In the genomic region with DNA sequence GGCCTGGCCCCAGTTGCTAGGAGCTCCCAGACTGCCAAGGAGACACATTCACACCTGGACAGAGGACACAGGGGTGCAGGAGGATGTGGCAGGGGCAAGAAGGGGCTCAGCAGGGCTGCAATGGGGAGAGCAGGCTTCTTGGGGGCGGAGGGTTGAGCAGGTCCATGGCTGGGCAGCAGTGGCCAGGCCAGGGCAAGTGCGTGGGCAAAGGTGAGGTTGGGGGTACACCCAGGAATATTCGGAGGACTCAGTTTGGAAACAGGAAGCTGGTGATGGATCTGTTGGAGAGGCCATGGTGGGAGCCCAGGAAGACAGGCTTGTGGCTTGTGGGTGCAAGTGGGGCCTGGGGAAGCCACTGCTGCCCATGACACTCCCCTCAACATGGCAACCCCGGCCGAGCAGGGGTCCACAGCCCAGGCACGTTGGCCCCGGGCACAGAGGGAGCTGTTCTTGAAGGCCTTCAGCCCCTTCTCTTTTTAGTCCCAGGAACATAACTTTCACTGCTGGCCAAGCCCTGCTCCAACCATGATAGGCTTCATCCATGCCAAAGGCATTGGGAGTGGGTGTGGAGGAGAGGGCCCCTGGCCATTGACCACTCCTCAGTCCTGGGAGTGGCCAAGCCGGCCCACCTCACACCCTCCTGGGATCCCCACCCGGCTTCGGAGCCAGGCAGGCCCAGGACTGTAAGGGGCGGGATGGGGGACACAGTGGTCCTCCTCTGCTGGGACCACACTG, we compare ENCODE assay signal across 13 cellular contexts. TPM values are rescaled to one million over a fixed set of nuclear protein-coding genes. Genes with fewer than 3 reads are reported as not detected.
DNase-seq lines count a peak whose midpoint lies in the region; ATAC-seq, FAIRE-seq and TF ChIP-seq lines count a peak whose summit lies in the region.
"Had no signal": no experiment of that assay in that cellular context is flagged by ENCODE, and none has a peak within 500 bp of the region (broad histone marks: within the 10 kb centered on the region; RNA-seq: fewer than 3 reads in every experiment).

No MANE protein-coding gene starts in this region.

- no peak overlapping the region for H3K27ac ChIP-seq in CD4-positive, alpha-beta T cell (ENCODE audit: low read depth, low read length)
- H3K27ac ChIP-seq in colonic mucosa: no peak overlapping the region
- H3K27ac ChIP-seq: pancreas, uterus had no signal

- CTCF ChIA-PET in CD4-positive, alpha-beta T cell (lab: Charles Lee): no interaction called here

- in situ Hi-C loops in GM13976 (cut with MboI; ENCODE audit: low sequenced_read_pairs, unreplicated experiment): no loop called here

- H3K4me1 Mint-ChIP-seq in CD4-positive, alpha-beta T cell (ENCODE audit: low read depth): peaks cover 8% of the 10 kb centered on the region
- H3K4me1 Mint-ChIP-seq in osteocyte (ENCODE audit: unreplicated experiment): peaks cover 16% of the 10 kb centered on the region

- ATAC-seq in CD4-positive, alpha-beta T cell (ENCODE audit: poor library complexity): no peak
- no peak for ATAC-seq in HG02870 (IDR thresholded peaks at IDR 0.05; ENCODE audit: unreplicated experiment)

- no peaks in the 10 kb centered on the region for H3K4me1 ChIP-seq in colonic mucosa
- H3K4me1 ChIP-seq: pancreas, uterus had no signal

- H3K27ac Mint-ChIP-seq in CD4-positive, alpha-beta T cell: peak overlapping the region; percentile 69
- H3K27ac Mint-ChIP-seq in osteocyte (ENCODE audit: unreplicated experiment): peak overlapping the region; percentile 18

- H3K9ac ChIP-seq in colonic mucosa (ENCODE audit: low read depth in 2 of 2, low read length in 2 of 2): no peak overlapping the region

- no peak overlapping the region for H3K4me3 Mint-ChIP-seq in CD4-positive, alpha-beta T cell
- H3K4me3 Mint-ChIP-seq in osteocyte (ENCODE audit: unreplicated experiment): no peak overlapping the region

- H3K27me3 Mint-ChIP-seq in CD4-positive, alpha-beta T cell: no peaks in the 10 kb centered on the region
- no peaks in the 10 kb centered on the region for H3K27me3 Mint-ChIP-seq in osteocyte (ENCODE audit: unreplicated experiment)

- no peaks in the 10 kb centered on the region for H3K27me3 ChIP-seq in CD4-positive, alpha-beta T cell (ENCODE audit: control insufficient read depth, insufficient read depth, low read length)
- H3K27me3 ChIP-seq in colonic mucosa: no peaks in the 10 kb centered on the region
- H3K27me3 ChIP-seq: pancreas, uterus had no signal

- POLR2A ChIA-PET in CD4-positive, alpha-beta T cell (lab: Charles Lee): interaction anchor here (0.9 to 1.5 kb wide), 2 partner anchors 13 to 132 kb away, joined by 3 to 4 read pairs; a partner anchor contains a TSS

- H3K36me3 Mint-ChIP-seq in CD4-positive, alpha-beta T cell (ENCODE audit: low read depth): peaks cover 61% of the 10 kb centered on the region
- H3K36me3 Mint-ChIP-seq in osteocyte (ENCODE audit: unreplicated experiment): peaks cover 18% of the 10 kb centered on the region

- peak in 1 of 10 experiments; percentile 31 for DNase-seq in CD4-positive, alpha-beta T cell
- DNase-seq in GM13976 (ENCODE audit: low spot score): peak; percentile 26
- peak; percentile 17 for DNase-seq in colonic mucosa
- no peak for DNase-seq in osteocyte (ENCODE audit: extremely low spot score, unreplicated experiment)
- no peak for DNase-seq in mucosa of gallbladder (ENCODE audit: low spot score)
- DNase-seq in A172 (ENCODE audit: low spot score): no peak
- no peak for DNase-seq in HTR-8/SVneo (ENCODE audit: insufficient read length, low spot score)
- DNase-seq: DMS153, NCI-H1092 treated with DMSO at 0.1 percent for 48 hours, NCI-H774 had no signal

- FAIRE-seq in HTR-8/SVneo (lab: Jason Lieb, UNC): no peak
- FAIRE-seq: pancreas had no signal

- H3K9me3 Mint-ChIP-seq in CD4-positive, alpha-beta T cell: no peaks in the 10 kb centered on the region
- no peaks in the 10 kb centered on the region for H3K9me3 Mint-ChIP-seq in osteocyte (ENCODE audit: unreplicated experiment)

- H3K4me3 ChIP-seq in colonic mucosa: no peak overlapping the region
- H3K4me3 ChIP-seq: pancreas, uterus had no signal

- no peak for TF ChIP-seq CTCF in CD4-positive, alpha-beta T cell (IDR thresholded peaks at IDR 0.05)
- no peak for TF ChIP-seq CTCF in GM13976 (IDR thresholded peaks at IDR 0.05; ENCODE audit: borderline replicate concordance, control extremely low read depth, extremely low read depth, insufficient read depth, missing control alignments)
- no peak for TF ChIP-seq CTCF in colonic mucosa (IDR thresholded peaks at IDR 0.05)
- no peak for TF ChIP-seq CTCF in osteocyte (IDR thresholded peaks at IDR 0.05)

- no peaks in the 10 kb centered on the region for H3K9me3 ChIP-seq in CD4-positive, alpha-beta T cell (ENCODE audit: control insufficient read depth, low read length)
- H3K9me3 ChIP-seq in colonic mucosa: no peaks in the 10 kb centered on the region
- H3K9me3 ChIP-seq: pancreas, uterus had no signal

- intact Hi-C loops in CD4-positive, alpha-beta T cell (cut with DNase I, micrococcal nuclease): loop anchor here in 1 of 2 experiments (2.0 kb wide), 1 partner anchor 31 kb away; no protein-coding TSS in a partner anchor
- intact Hi-C loops in colonic mucosa (cut with DNase I): no loop called here

- peaks cover 6% of the 10 kb centered on the region for H3K36me3 ChIP-seq in colonic mucosa
- H3K36me3 ChIP-seq: pancreas, uterus had no signal

RNA-seq across cellular contexts. Expression of a gene that starts 33.3 kb away (rescaled TPM):
- total RNA-seq in CD4-positive, alpha-beta T cell: 10 to 100 TPM; 14.7 to 15.5 TPM
- total RNA-seq in colonic mucosa (100 to 1,000 TPM; 594 to 841 TPM), osteocyte (262 and 296 TPM in 2 replicates), mucosa of gallbladder (430 TPM)
- total RNA-seq in A172 (2014; rRNA removed; shearing (Covaris generic)): 396 and 439 TPM in 2 replicates

RNA-seq across cellular contexts. Expression of a gene that starts 42.7 kb away (rescaled TPM):
- 10 to 100 TPM; 79.4 to 82.7 TPM for total RNA-seq in CD4-positive, alpha-beta T cell
- total RNA-seq in colonic mucosa (1 to 10 TPM; 3.7 to 4.2 TPM), osteocyte (not detected in 2 replicates), mucosa of gallbladder (16.3 TPM)
- total RNA-seq in A172 (2014; rRNA removed; shearing (Covaris generic)): 0.33 and 1.0 TPM in 2 replicates

Comparison
In these comparisons a context has a peak if more than half of its experiments do, and no peak if none do; other contexts are left out.
1. DNase-seq: peak in GM13976 (single experiment) and colonic mucosa (single experiment); none in osteocyte (single experiment), mucosa of gallbladder (single experiment), A172 (single experiment) and HTR-8/SVneo (single experiment).
2. RNA of a gene that starts 33.3 kb away (total RNA-seq): 594 to 841 TPM in colonic mucosa, 396 to 439 TPM in A172, 430 TPM in mucosa of gallbladder (single experiment) and 262 to 296 TPM in osteocyte; 14.7 to 15.5 TPM in CD4-positive, alpha-beta T cell; every median in the first group is over 10 times any median in the second.